In the genomic region with DNA sequence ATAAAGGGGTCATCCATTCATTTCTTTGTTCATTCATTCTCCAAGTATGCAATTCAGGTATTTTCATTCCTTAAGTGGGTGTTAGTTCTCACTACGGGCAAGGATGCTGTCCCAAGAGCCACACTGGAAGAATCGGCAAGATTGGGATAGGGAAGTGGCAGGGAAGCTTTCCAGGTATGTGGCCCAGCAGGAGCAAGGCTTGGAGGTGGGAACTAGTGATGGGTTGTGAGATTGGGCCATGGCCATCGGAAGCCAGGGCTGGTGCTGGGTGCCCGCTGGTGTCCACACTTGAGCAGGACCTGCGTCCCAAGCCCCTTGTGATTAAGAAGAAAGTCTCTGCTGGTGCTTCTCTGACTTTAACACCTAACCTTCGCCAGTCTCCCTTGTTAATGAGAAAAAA, we compare ENCODE assay signal across 1 cellular context.
TF ChIP-seq lines count a peak whose summit lies in the region.

No MANE protein-coding gene starts in this region.

TF ChIP-seq in H1, 55 proteins besides CTCF, POLR2A, EP300 and RAD21:
- TF ChIP-seq, protein P1, sequence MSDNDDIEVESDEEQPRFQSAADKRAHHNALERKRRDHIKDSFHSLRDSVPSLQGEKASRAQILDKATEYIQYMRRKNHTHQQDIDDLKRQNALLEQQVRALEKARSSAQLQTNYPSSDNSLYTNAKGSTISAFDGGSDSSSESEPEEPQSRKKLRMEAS (IDR thresholded peaks at IDR 0.05): no peak
- no peak for TF ChIP-seq SUZ12 (IDR thresholded peaks at IDR 0.05; ENCODE audit: low read length)
- no peak for TF ChIP-seq SRF (IDR thresholded peaks at IDR 0.05; ENCODE audit: low read depth, low read length)
- TF ChIP-seq TCF12 (IDR thresholded peaks at IDR 0.05; ENCODE audit: low read depth, low read length): no peak
- no peak for TF ChIP-seq SP2 (IDR thresholded peaks at IDR 0.05; ENCODE audit: low read length)
- no peak for TF ChIP-seq TAF1 (IDR thresholded peaks at IDR 0.05; ENCODE audit: low read depth, low read length)
- TF ChIP-seq EGR1 (IDR thresholded peaks at IDR 0.05; ENCODE audit: borderline replicate concordance, low read depth, low read length): no peak
- TF ChIP-seq CHD1 (IDR thresholded peaks at IDR 0.05; ENCODE audit: low read depth, low read length): no peak
- no peak for TF ChIP-seq ASH2L (IDR thresholded peaks at IDR 0.05; ENCODE audit: low read length)
- no peak for TF ChIP-seq TAF7 (optimal IDR thresholded peaks at IDR 0.05; ENCODE audit: borderline replicate concordance, low read depth, low read length)
- no peak for TF ChIP-seq SP1 (IDR thresholded peaks at IDR 0.05; ENCODE audit: low read depth, low read length)
